26 cellular contexts compared by ENCODE assay signal in genomic region chr1:224727351-224727750, GRCh38.
A peak's percentile ranks its signal among the peaks of the same experiment; 100 is the strongest.
DNase-seq lines count a peak whose midpoint lies in the region; TF ChIP-seq lines count a peak whose summit lies in the region.
"Had no signal": no experiment of that assay in that cellular context is flagged by ENCODE, and none has a peak within 500 bp of the region (broad histone marks: within the 10 kb centered on the region; RNA-seq: fewer than 3 reads in every experiment).

No MANE protein-coding gene starts in this region.

- H3K27me3 ChIP-seq in AG04450 (ENCODE audit: control insufficient read depth, insufficient read depth, low read length): no peaks in the 10 kb centered on the region
- no peaks in the 10 kb centered on the region for H3K27me3 ChIP-seq in SJSA1 (replicated peaks)
- no peaks in the 10 kb centered on the region for H3K27me3 ChIP-seq in osteoblast (ENCODE audit: insufficient read depth, low read length)
- H3K27me3 ChIP-seq: left lung had no signal

- TF ChIP-seq CTCF in AG04450 (IDR thresholded peaks at IDR 0.05; ENCODE audit: low read depth, low read length): no peak
- TF ChIP-seq CTCF in osteoblast (IDR thresholded peaks at IDR 0.05; ENCODE audit: extremely low read depth, low read depth, low read length): no peak

- peaks cover 3% of the 10 kb centered on the region; the same call in 1 of the 2 replicates for H3K36me3 ChIP-seq in SJSA1
- H3K36me3 ChIP-seq in osteoblast (ENCODE audit: insufficient read depth, low read length): no peaks in the 10 kb centered on the region
- H3K36me3 ChIP-seq: left lung had no signal

- no peaks in the 10 kb centered on the region for H4K20me1 ChIP-seq in osteoblast (ENCODE audit: insufficient read depth, low read length)

- H3K79me2 ChIP-seq in osteoblast (ENCODE audit: insufficient read depth, low read length): no peaks in the 10 kb centered on the region

- H2AFZ ChIP-seq in osteoblast (ENCODE audit: low read length): peak overlapping the region; percentile 82

- H3K4me1 ChIP-seq in SJSA1 (replicated peaks) (peaks cover 28% of the 10 kb centered on the region), osteoblast (ENCODE audit: insufficient read depth, low read length) (peaks cover 29% of the 10 kb centered on the region)
- H3K4me1 ChIP-seq: left lung had no signal

- H3K4me2 ChIP-seq in osteoblast (ENCODE audit: insufficient read depth, low read length): peak overlapping the region; percentile 55

- H3K4me3 ChIP-seq in AG04450 (ENCODE audit: low read depth, low read length) (no peak overlapping the region), SJSA1 (no peak overlapping the region), osteoblast (ENCODE audit: insufficient read depth, low read length) (peak overlapping the region; percentile 28)
- H3K4me3 ChIP-seq: coronary artery, left lung, psoas muscle had no signal

- CTCF ChIA-PET in AG04450 (lab: Charles Lee): interaction anchor here (0.6 to 3.2 kb wide), 2 partner anchors 10 to 124 kb away, joined by 3 to 17 read pairs; no protein-coding TSS in a partner anchor

- DNase-seq in AG04450 (ENCODE audit: low read depth, low spot score) (no peak), SJSA1 (ENCODE audit: low read depth in 1 of 2, low spot score in 2 of 2) (no peak), epithelial cell of prostate (ENCODE audit: low read depth, low spot score) (no peak), osteoblast (ENCODE audit: insufficient read length, low spot score, missing footprints) (no peak), SHP77 treated with DMSO at 0.1 percent for 48 hours (lab: John Stamatoyannopoulos, UW) (no peak), HuH-7.5 (ENCODE audit: low spot score) (no peak), NCI-H446 treated with DMSO at 0.1 percent for 48 hours (lab: John Stamatoyannopoulos, UW) (no peak), DMS153 (lab: John Stamatoyannopoulos, UW) (no peak)
- DNase-seq: 8988T; activated CD8-positive, alpha-beta T cell treated with anti-CD3 and anti-CD28 coated beads, Interleukin-2, amount 10 ng/mL, durations not matched to agents 7 days and 5 days; activated T-cell treated with anti-CD3 and anti-CD28 coated beads for 4 hours; DMS79; effector memory CD4-positive, alpha-beta T cell; GDM1; naive B cell; NCI-H1092; NCI-H1930; NCI-H524 treated with DMSO at 0.1 percent for 48 hours; occipital lobe; stimulated activated CD4-positive, alpha-beta T cell treated with anti-CD3 and anti-CD28 coated beads, Interleukin-15, amount 100 ng/mL, for 24 hours; stimulated activated CD4-positive, alpha-beta T cell treated with anti-CD3 and anti-CD28 coated beads, Interleukin-4, amount 100 ng/mL, for 4 hours; SW 1271 had no signal

- H3K9me3 ChIP-seq in AG04450 (ENCODE audit: control insufficient read depth, insufficient read depth, low read length): no peaks in the 10 kb centered on the region
- no peaks in the 10 kb centered on the region for H3K9me3 ChIP-seq in SJSA1 (replicated peaks)
- H3K9me3 ChIP-seq in osteoblast (ENCODE audit: low read depth, low read length): no peaks in the 10 kb centered on the region
- H3K9me3 ChIP-seq: left lung, psoas muscle had no signal

- H3K27ac ChIP-seq in AG04450 (ENCODE audit: low read depth, low read length): peak overlapping the region; percentile 76
- H3K27ac ChIP-seq in SJSA1: peak overlapping the region; percentile 80
- peak overlapping the region; percentile 78 for H3K27ac ChIP-seq in epithelial cell of prostate
- peak overlapping the region; percentile 97 for H3K27ac ChIP-seq in osteoblast (ENCODE audit: low read depth, low read length)
- H3K27ac ChIP-seq: psoas muscle, VCaP had no signal

- POLR2A ChIA-PET in AG04450 (lab: Yijun Ruan, JAX): interaction anchor here (1.7 kb wide), 1 partner anchor 10 kb away, joined by 5 read pairs; no protein-coding TSS in a partner anchor
